ENCODE assay signal across 11 cellular contexts in the genomic region with DNA sequence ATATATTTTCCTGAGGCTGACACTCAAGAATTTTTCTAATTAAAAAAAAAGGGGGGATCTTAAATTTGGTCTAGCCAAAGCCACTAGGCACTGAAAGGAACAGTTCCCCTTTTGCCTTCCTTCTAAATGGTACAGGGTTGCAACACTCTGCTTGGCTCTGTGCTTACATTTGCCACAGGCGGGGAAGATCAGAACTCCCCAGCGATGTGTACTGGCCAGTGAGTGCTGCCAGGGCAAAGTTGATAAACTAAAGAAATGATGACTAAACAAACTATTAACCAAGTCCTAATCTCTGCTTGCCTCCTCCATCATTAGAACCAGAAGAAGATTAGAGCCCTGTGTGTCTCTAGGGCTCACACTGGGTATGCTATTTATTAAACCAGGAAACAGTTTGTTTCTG.
DNase-seq lines count a peak whose midpoint lies in the region; ATAC-seq, FAIRE-seq and TF ChIP-seq lines count a peak whose summit lies in the region.
"Had no signal": no experiment of that assay in that cellular context is flagged by ENCODE, and none has a peak within 500 bp of the region (broad histone marks: within the 10 kb centered on the region; RNA-seq: fewer than 3 reads in every experiment).

No MANE protein-coding gene starts in this region.

- no peaks in the 10 kb centered on the region for H3K36me3 Mint-ChIP-seq in Caco-2 (ENCODE audit: insufficient read depth, unreplicated experiment)

- no peaks in the 10 kb centered on the region for H3K4me1 Mint-ChIP-seq in Caco-2 (ENCODE audit: low read depth, unreplicated experiment)

- H3K4me3 Mint-ChIP-seq in Caco-2 (ENCODE audit: unreplicated experiment), result no peak overlapping the region

- no peak for FAIRE-seq in HTR-8/SVneo (lab: Jason Lieb, UNC)

- H3K36me3 ChIP-seq in Caco-2 (ENCODE audit: control insufficient read depth, insufficient read depth, low read length), result no peaks in the 10 kb centered on the region

- BruUV-seq in Caco-2 (replicated peaks; lab: Mats Ljungman, UMichigan), result no TSS peak

- no peak overlapping the region for H3K27ac Mint-ChIP-seq in Caco-2 (ENCODE audit: unreplicated experiment)

- ATAC-seq in GM19395 (IDR thresholded peaks at IDR 0.05; ENCODE audit: unreplicated experiment) (peak; percentile 97), HG03045 (IDR thresholded peaks at IDR 0.05; ENCODE audit: unreplicated experiment) (peak; percentile 79)

- CTCF ChIA-PET in Caco-2 (lab: Charles Lee), result interaction anchor here (0.6 to 0.8 kb wide), 2 partner anchors 33 to 1232 kb away, joined by 4 to 5 read pairs; no protein-coding TSS in a partner anchor

- no peaks in the 10 kb centered on the region for H3K9me3 ChIP-seq in Caco-2

- H3K27me3 Mint-ChIP-seq in Caco-2 (ENCODE audit: insufficient read depth, unreplicated experiment), result peaks cover 7% of the 10 kb centered on the region

- peak; percentile 94 for DNase-seq in SKM-1 treated with dmso at 0.1 percent for 144 hours (lab: John Stamatoyannopoulos, UW; ENCODE audit: unreplicated experiment)
- DNase-seq in posterior vena cava (ENCODE audit: low spot score), result peak; percentile 85
- DNase-seq in posterior cingulate gyrus, result no peak
- DNase-seq in KG1 (lab: John Stamatoyannopoulos, UW), result no peak
- DNase-seq in HTR-8/SVneo (ENCODE audit: insufficient read length, low spot score), result no peak
- no peak for DNase-seq in Caco-2
- DNase-seq: NCI-H1092; stimulated activated CD4-positive, alpha-beta T cell treated with anti-CD3 and anti-CD28 coated beads, Interleukin-12 subunit alpha, Interleukin-12 subunit beta, amount 100 ng/mL, for 4 hours; T-helper 9 cell had no signal

- no peaks in the 10 kb centered on the region; the same call in 1 of the 2 replicates for H3K27me3 ChIP-seq in Caco-2 (replicated peaks; ENCODE audit: control insufficient read depth, insufficient read depth, low read length)

- POLR2A ChIA-PET in Caco-2 (lab: Charles Lee), result no interaction called here

- H3K4me1 ChIP-seq in Caco-2, result no peaks in the 10 kb centered on the region

- no peak for TF ChIP-seq CTCF in Caco-2 (IDR thresholded peaks at IDR 0.05; ENCODE audit: insufficient read depth in 1 of 2, low read depth in 1 of 2, low read length in 1 of 2, severe bottlenecking in 1 of 2, unreplicated experiment in 1 of 2)

- H3K4me3 ChIP-seq in Caco-2 (ENCODE audit: low read depth, low read length), result no peak overlapping the region

- no peaks in the 10 kb centered on the region for H3K9me3 Mint-ChIP-seq in Caco-2 (ENCODE audit: unreplicated experiment)

- intact Hi-C loops in posterior vena cava (cut with DNase I) (no loop called here), posterior cingulate gyrus (cut with DNase I) (no loop called here), Caco-2 (cut with micrococcal nuclease; ENCODE audit: unreplicated experiment) (no loop called here)

Comparison
In these comparisons a context has a peak if more than half of its experiments do, and no peak if none do; other contexts are left out.
1. DNase-seq: peak in SKM-1 treated with dmso at 0.1 percent for 144 hours (single experiment) and posterior vena cava (single experiment); none in posterior cingulate gyrus (0 of 10), KG1 (single experiment), HTR-8/SVneo (single experiment) and Caco-2 (0 of 2).